In the genomic region with DNA sequence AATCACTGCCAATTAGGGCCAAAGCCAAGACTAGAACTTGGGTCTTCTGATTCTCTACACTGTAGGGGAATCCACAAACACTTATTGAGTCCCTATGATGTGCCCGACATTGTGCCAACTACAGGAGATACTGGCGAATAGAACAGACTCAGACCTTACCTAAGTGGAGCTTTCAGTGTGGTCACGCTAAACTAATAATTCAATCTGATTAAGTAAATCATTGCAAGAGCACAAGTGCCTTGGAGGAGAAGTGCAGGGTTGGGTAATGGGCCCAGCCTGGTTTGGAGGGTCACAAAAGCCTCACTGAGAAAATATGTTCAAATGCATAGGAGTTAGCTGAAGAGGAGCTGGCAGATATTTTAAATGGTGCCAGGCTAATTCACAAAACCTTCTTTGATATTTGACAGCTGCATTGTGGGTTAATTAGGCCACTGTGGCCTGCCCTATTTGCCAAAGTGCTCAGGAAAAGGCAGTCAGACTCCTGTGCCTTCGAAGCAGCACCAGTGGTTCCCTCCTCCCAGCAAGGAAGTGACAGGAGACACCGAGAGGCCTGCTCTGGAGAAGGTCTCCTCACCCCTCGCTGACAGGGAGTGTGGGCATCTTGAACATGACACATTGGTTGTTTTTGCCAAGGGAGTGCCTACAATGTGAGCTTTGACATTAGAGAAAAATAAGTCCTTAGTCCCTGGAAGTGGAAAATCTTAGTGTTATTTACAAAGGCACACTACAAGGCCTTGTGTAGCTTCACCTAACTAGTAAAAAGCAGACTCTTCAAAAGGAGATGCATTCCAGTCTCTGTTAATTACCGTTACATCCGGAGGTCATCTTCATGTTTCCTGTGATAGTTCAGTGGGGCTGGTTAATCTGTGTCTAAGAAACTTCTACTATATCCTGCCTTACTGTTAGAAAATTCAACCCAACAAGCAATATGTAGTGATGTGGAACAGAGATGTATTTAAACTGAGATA, we compare ENCODE assay signal across 1 cellular context.
TF ChIP-seq lines count a peak whose summit lies in the region.

No MANE protein-coding gene starts in this region.

TF ChIP-seq in GM23338, 12 proteins besides CTCF, POLR2A, EP300 and RAD21 (continued from another document):
- TF ChIP-seq, protein P1, sequence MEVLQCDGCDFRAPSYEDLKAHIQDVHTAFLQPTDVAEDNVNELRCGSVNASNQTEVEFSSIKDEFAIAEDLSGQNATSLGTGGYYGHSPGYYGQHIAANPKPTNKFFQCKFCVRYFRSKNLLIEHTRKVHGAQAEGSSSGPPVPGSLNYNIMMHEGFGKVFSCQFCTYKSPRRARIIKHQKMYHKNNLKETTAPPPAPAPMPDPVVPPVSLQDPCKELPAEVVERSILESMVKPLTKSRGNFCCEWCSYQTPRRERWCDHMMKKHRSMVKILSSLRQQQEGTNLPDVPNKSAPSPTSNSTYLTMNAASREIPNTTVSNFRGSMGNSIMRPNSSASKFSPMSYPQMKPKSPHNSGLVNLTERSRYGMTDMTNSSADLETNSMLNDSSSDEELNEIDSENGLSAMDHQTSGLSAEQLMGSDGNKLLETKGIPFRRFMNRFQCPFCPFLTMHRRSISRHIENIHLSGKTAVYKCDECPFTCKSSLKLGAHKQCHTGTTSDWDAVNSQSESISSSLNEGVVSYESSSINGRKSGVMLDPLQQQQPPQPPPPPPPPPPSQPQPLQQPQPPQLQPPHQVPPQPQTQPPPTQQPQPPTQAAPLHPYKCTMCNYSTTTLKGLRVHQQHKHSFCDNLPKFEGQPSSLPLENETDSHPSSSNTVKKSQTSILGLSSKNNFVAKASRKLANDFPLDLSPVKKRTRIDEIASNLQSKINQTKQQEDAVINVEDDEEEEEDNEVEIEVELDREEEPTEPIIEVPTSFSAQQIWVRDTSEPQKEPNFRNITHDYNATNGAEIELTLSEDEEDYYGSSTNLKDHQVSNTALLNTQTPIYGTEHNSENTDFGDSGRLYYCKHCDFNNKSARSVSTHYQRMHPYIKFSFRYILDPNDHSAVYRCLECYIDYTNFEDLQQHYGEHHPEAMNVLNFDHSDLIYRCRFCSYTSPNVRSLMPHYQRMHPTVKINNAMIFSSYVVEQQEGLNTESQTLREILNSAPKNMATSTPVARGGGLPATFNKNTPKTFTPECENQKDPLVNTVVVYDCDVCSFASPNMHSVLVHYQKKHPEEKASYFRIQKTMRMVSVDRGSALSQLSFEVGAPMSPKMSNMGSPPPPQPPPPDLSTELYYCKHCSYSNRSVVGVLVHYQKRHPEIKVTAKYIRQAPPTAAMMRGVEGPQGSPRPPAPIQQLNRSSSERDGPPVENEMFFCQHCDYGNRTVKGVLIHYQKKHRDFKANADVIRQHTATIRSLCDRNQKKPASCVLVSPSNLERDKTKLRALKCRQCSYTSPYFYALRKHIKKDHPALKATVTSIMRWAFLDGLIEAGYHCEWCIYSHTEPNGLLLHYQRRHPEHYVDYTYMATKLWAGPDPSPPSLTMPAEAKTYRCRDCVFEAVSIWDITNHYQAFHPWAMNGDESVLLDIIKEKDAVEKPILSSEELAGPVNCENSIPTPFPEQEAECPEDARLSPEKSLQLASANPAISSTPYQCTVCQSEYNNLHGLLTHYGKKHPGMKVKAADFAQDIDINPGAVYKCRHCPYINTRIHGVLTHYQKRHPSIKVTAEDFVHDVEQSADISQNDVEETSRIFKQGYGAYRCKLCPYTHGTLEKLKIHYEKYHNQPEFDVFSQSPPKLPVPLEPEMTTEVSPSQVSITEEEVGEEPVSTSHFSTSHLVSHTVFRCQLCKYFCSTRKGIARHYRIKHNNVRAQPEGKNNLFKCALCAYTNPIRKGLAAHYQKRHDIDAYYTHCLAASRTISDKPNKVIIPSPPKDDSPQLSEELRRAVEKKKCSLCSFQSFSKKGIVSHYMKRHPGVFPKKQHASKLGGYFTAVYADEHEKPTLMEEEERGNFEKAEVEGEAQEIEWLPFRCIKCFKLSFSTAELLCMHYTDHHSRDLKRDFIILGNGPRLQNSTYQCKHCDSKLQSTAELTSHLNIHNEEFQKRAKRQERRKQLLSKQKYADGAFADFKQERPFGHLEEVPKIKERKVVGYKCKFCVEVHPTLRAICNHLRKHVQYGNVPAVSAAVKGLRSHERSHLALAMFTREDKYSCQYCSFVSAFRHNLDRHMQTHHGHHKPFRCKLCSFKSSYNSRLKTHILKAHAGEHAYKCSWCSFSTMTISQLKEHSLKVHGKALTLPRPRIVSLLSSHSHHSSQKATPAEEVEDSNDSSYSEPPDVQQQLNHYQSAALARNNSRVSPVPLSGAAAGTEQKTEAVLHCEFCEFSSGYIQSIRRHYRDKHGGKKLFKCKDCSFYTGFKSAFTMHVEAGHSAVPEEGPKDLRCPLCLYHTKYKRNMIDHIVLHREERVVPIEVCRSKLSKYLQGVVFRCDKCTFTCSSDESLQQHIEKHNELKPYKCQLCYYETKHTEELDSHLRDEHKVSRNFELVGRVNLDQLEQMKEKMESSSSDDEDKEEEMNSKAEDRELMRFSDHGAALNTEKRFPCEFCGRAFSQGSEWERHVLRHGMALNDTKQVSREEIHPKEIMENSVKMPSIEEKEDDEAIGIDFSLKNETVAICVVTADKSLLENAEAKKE (CRISPR knock-in tag; IDR thresholded peaks at IDR 0.05) = no peak
- TF ChIP-seq NANOG (IDR thresholded peaks at IDR 0.05; ENCODE audit: borderline replicate concordance) (no peak), EZH2 (IDR thresholded peaks at IDR 0.05; ENCODE audit: low read depth, unreplicated experiment) (no peak), JUNB (IDR thresholded peaks at IDR 0.05; ENCODE audit: unreplicated experiment) (no peak), ZNF331 (CRISPR knock-in tag; IDR thresholded peaks at IDR 0.05; ENCODE audit: low read depth) (no peak), CREB1 (CRISPR knock-in tag; IDR thresholded peaks at IDR 0.05; ENCODE audit: low read depth) (no peak)
- TF ChIP-seq, protein P2, sequence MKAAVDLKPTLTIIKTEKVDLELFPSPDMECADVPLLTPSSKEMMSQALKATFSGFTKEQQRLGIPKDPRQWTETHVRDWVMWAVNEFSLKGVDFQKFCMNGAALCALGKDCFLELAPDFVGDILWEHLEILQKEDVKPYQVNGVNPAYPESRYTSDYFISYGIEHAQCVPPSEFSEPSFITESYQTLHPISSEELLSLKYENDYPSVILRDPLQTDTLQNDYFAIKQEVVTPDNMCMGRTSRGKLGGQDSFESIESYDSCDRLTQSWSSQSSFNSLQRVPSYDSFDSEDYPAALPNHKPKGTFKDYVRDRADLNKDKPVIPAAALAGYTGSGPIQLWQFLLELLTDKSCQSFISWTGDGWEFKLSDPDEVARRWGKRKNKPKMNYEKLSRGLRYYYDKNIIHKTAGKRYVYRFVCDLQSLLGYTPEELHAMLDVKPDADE (IDR thresholded peaks at IDR 0.05) = no peak
